In genomic region chr17:20266806-20267458, GRCh38 we compare ENCODE assay signal across 10 cellular contexts.
A peak's percentile ranks its signal among the peaks of the same experiment; 100 is the strongest.
DNase-seq lines count a peak whose midpoint lies in the region; ATAC-seq, FAIRE-seq and TF ChIP-seq lines count a peak whose summit lies in the region.
"Had no signal": no experiment of that assay in that cellular context is flagged by ENCODE, and none has a peak within 500 bp of the region (broad histone marks: within the 10 kb centered on the region; RNA-seq: fewer than 3 reads in every experiment).

No MANE protein-coding gene starts in this region.

- H3K4me3 ChIP-seq in endodermal cell (ENCODE audit: low read length) (no peak overlapping the region), stomach (no peak overlapping the region)
- H3K4me3 ChIP-seq: right atrium auricular region had no signal

- H3K9me3 ChIP-seq in endodermal cell (ENCODE audit: control insufficient read depth, low read length) (no peaks in the 10 kb centered on the region), stomach (no peaks in the 10 kb centered on the region)
- H3K9me3 ChIP-seq: right atrium auricular region had no signal

- peaks cover 11% of the 10 kb centered on the region for H3K36me3 Mint-ChIP-seq in endodermal cell (ENCODE audit: low read depth)
- no peaks in the 10 kb centered on the region for H3K36me3 Mint-ChIP-seq in activated T-cell treated with anti-CD3 and anti-CD28 coated beads, Interleukin-2, amount 50 U/mL, for 72 hours (ENCODE audit: insufficient read depth in 2 of 2)

- H3K27me3 ChIP-seq in endodermal cell (ENCODE audit: control insufficient read depth, insufficient read depth, low read length, poor library complexity, severe bottlenecking) (no peaks in the 10 kb centered on the region), stomach (no peaks in the 10 kb centered on the region)
- H3K27me3 ChIP-seq: right atrium auricular region had no signal

- FAIRE-seq in urothelium cell line (lab: Jason Lieb, UNC): no peak

- peaks cover 9% of the 10 kb centered on the region for H3K4me1 Mint-ChIP-seq in endodermal cell
- H3K4me1 Mint-ChIP-seq in activated T-cell treated with anti-CD3 and anti-CD28 coated beads, Interleukin-2, amount 50 U/mL, for 72 hours (ENCODE audit: low read depth): peaks cover 60% of the 10 kb centered on the region

- no peak for TF ChIP-seq POLR2A in stomach (IDR thresholded peaks at IDR 0.05)

- H3K27me3 Mint-ChIP-seq in endodermal cell (ENCODE audit: insufficient read depth): no peaks in the 10 kb centered on the region
- H3K27me3 Mint-ChIP-seq in activated T-cell treated with anti-CD3 and anti-CD28 coated beads, Interleukin-2, amount 50 U/mL, for 72 hours (ENCODE audit: low read depth): no peaks in the 10 kb centered on the region
- H3K27me3 Mint-ChIP-seq: activated naive CD4-positive, alpha-beta T cell treated with anti-CD3 and anti-CD28 coated beads, Interleukin-2, amount 10 ng/mL, durations not matched to agents 7 days and 5 days had no signal

- peak; percentile 20 for ATAC-seq in Right ventricle myocardium inferior
- no peak for ATAC-seq in Right ventricle myocardium superior (ENCODE audit: poor library complexity)
- no peak for ATAC-seq in activated T-cell treated with anti-CD3 and anti-CD28 coated beads, Interleukin-2, amount 50 U/mL, for 72 hours (replicated peaks in 1 of 2)
- ATAC-seq in HG03196 (IDR thresholded peaks at IDR 0.05; ENCODE audit: unreplicated experiment): no peak

- TF ChIP-seq CTCF in endodermal cell (conservative IDR thresholded peaks at IDR 0.05) (no peak), stomach (IDR thresholded peaks at IDR 0.05) (no peak)

- no peak for TF ChIP-seq EP300 in stomach (IDR thresholded peaks at IDR 0.05)

- H3K27ac Mint-ChIP-seq in endodermal cell: no peak overlapping the region
- H3K27ac Mint-ChIP-seq in activated T-cell treated with anti-CD3 and anti-CD28 coated beads, Interleukin-2, amount 50 U/mL, for 72 hours: no peak overlapping the region
- H3K27ac Mint-ChIP-seq: activated naive CD4-positive, alpha-beta T cell treated with anti-CD3 and anti-CD28 coated beads, Interleukin-2, amount 10 ng/mL, durations not matched to agents 7 days and 5 days had no signal

- 96 to 97% methylated on average over 11 of the region's 11 CpGs for WGBS in endodermal cell (ENCODE audit: insufficient coverage in 1 of 2, insufficient read length in 1 of 2), 2 experiments
- WGBS in stomach, 5 donors: 83 to 91% (median 85%) methylated on average over 11 of the region's 11 CpGs

- H3K27ac ChIP-seq in endodermal cell (ENCODE audit: low read depth, low read length): no peak overlapping the region
- no peak overlapping the region for H3K27ac ChIP-seq in stomach
- H3K27ac ChIP-seq: right atrium auricular region had no signal

- intact Hi-C loops in Right ventricle myocardium inferior (cut with DNase I): no loop called here
- intact Hi-C loops in Right ventricle myocardium superior (cut with DNase I): no loop called here
- intact Hi-C loops in stomach (cut with DNase I; ENCODE audit: low total_unique reads): no loop called here

- no peaks in the 10 kb centered on the region for H3K9me3 Mint-ChIP-seq in endodermal cell
- H3K9me3 Mint-ChIP-seq in activated T-cell treated with anti-CD3 and anti-CD28 coated beads, Interleukin-2, amount 50 U/mL, for 72 hours: no peaks in the 10 kb centered on the region
- H3K9me3 Mint-ChIP-seq: activated naive CD4-positive, alpha-beta T cell treated with anti-CD3 and anti-CD28 coated beads, Interleukin-2, amount 10 ng/mL, durations not matched to agents 7 days and 5 days had no signal

- DNase-seq in Right ventricle myocardium inferior (ENCODE audit: missing footprints): no peak
- no peak for DNase-seq in Right ventricle myocardium superior
- DNase-seq in NCI-H524 treated with DMSO at 0.1 percent for 48 hours (lab: John Stamatoyannopoulos, UW): peak; percentile 31
- peak; percentile 35 for DNase-seq in endodermal cell
- peak; percentile 61 for DNase-seq in urothelium cell line (ENCODE audit: low spot score)
- DNase-seq in activated T-cell treated with anti-CD3 and anti-CD28 coated beads, Interleukin-2, amount 50 U/mL, for 72 hours: no peak
- no peak for DNase-seq in stomach
- DNase-seq: activated naive CD4-positive, alpha-beta T cell treated with anti-CD3 and anti-CD28 coated beads, Interleukin-2, amount 10 ng/mL, durations not matched to agents 7 days and 5 days had no signal

- H3K4me3 Mint-ChIP-seq in endodermal cell: no peak overlapping the region
- no peak overlapping the region for H3K4me3 Mint-ChIP-seq in activated T-cell treated with anti-CD3 and anti-CD28 coated beads, Interleukin-2, amount 50 U/mL, for 72 hours
- H3K4me3 Mint-ChIP-seq: activated naive CD4-positive, alpha-beta T cell treated with anti-CD3 and anti-CD28 coated beads, Interleukin-2, amount 10 ng/mL, durations not matched to agents 7 days and 5 days had no signal

- H3K4me1 ChIP-seq in endodermal cell (ENCODE audit: control insufficient read depth, insufficient read depth, low read length) (no peaks in the 10 kb centered on the region), stomach (peaks cover 0 to 10% (median 0%) of the 10 kb centered on the region in 4 donors)

- H3K36me3 ChIP-seq in endodermal cell (ENCODE audit: control insufficient read depth, insufficient read depth, low read length) (peaks cover 4% of the 10 kb centered on the region), stomach (peaks cover 0 to 6% (median 1%) of the 10 kb centered on the region in 4 donors)
- H3K36me3 ChIP-seq: right atrium auricular region had no signal

- no peak overlapping the region for H3K9ac ChIP-seq in endodermal cell (ENCODE audit: extremely low read depth, low read length, poor library complexity, severe bottlenecking)

Comparison
In these comparisons a context has a peak if more than half of its experiments do, and no peak if none do; other contexts are left out.
1. DNase-seq: peak in NCI-H524 treated with DMSO at 0.1 percent for 48 hours (single experiment), endodermal cell (single experiment) and urothelium cell line (single experiment); none in Right ventricle myocardium inferior (single experiment), Right ventricle myocardium superior (single experiment), activated T-cell treated with anti-CD3 and anti-CD28 coated beads, Interleukin-2, amount 50 U/mL, for 72 hours (0 of 2) and stomach (single experiment).